Comparison of ENCODE assay signal across 25 cellular contexts in genomic region chr1:172727275-172727674, GRCh38.
"Had no signal": no experiment of that assay in that cellular context is flagged by ENCODE, and none has a peak within 500 bp of the region (broad histone marks: within the 10 kb centered on the region; RNA-seq: fewer than 3 reads in every experiment).

No MANE protein-coding gene starts in this region.

- H3K4me3 ChIP-seq: PC-9 had no signal

- H3K27me3 Mint-ChIP-seq: activated naive CD8-positive, alpha-beta T cell had no signal

- H3K4me3 Mint-ChIP-seq: activated CD4-positive, alpha-beta memory T cell treated with anti-CD3 and anti-CD28 coated beads for 36 hours; activated CD8-positive, alpha-beta memory T cell treated with anti-CD3 and anti-CD28 coated beads, Interleukin-2, amount 10 ng/mL, durations not matched to agents 7 days and 5 days; activated naive CD4-positive, alpha-beta T cell treated with anti-CD3 and anti-CD28 coated beads, Interleukin-2, amount 10 ng/mL, durations not matched to agents 7 days and 5 days; activated naive CD8-positive, alpha-beta T cell; activated naive CD8-positive, alpha-beta T cell treated with anti-CD3 and anti-CD28 coated beads, Interleukin-2, amount 50 U/mL, for 24 hours; brain; WTC11 had no signal

- H3K36me3 Mint-ChIP-seq: brain had no signal

- H3K4me1 Mint-ChIP-seq: brain, WTC11 had no signal

- H3K4me2 ChIP-seq: PC-9 had no signal

- FAIRE-seq: bronchial epithelial cell, RCC 7860 had no signal

- H3K27ac Mint-ChIP-seq: activated CD4-positive, alpha-beta memory T cell treated with anti-CD3 and anti-CD28 coated beads for 36 hours; activated naive CD8-positive, alpha-beta T cell; brain; WTC11 had no signal

- H2AFZ ChIP-seq: PC-9 had no signal

- H3K27ac ChIP-seq: PC-9, RWPE1 had no signal

- DNase-seq: activated CD4-positive, alpha-beta T cell treated with anti-CD3 and anti-CD28 coated beads, Interleukin-2, amount 50 U/mL, for 1 hour; activated CD8-positive, alpha-beta memory T cell treated with anti-CD3 and anti-CD28 coated beads for 24 hours; activated CD8-positive, alpha-beta memory T cell treated with anti-CD3 and anti-CD28 coated beads, Interleukin-2, amount 50 U/mL, for 48 hours; activated effector memory CD4-positive, alpha-beta T cell treated with Interleukin-2 at 50 U/mL for 16 hours; anterior cingulate cortex; caudate nucleus; cerebellar nuclear complex; NCI-H1092 treated with DMSO at 0.1 percent for 48 hours; NCI-H1417 treated with DMSO at 0.1 percent for 48 hours; NCI-H187 treated with DMSO at 0.1 percent for 48 hours; NCI-H2227 treated with DMSO at 0.1 percent for 48 hours; NCI-H510A treated with DMSO at 0.1 percent for 48 hours; NCI-H774; Right ventricle myocardium superior had no signal
